In genomic region chr13:74202129-74202528, GRCh38 we compare ENCODE assay signal across 15 cellular contexts.
A peak's percentile ranks its signal among the peaks of the same experiment; 100 is the strongest.
DNase-seq lines count a peak whose midpoint lies in the region; ATAC-seq and TF ChIP-seq lines count a peak whose summit lies in the region.
"Had no signal": no experiment of that assay in that cellular context is flagged by ENCODE, and none has a peak within 500 bp of the region (broad histone marks: within the 10 kb centered on the region; RNA-seq: fewer than 3 reads in every experiment).

No MANE protein-coding gene starts in this region.

- peak overlapping the region; percentile 81 for H3K18ac ChIP-seq in IMR-90 (ENCODE audit: low read depth, low read length)

- H3K4me3 Mint-ChIP-seq in CD8-positive, alpha-beta memory T cell = peak overlapping the region in 1 of 7 donors; percentile 16
- H3K4me3 Mint-ChIP-seq: CD4-positive, CD25-positive, alpha-beta regulatory T cell; H9 had no signal

- no peak overlapping the region for H2AFZ ChIP-seq in IMR-90 (replicated peaks; ENCODE audit: low read length, poor library complexity)

- no peaks in the 10 kb centered on the region for H3K9me3 Mint-ChIP-seq in CD8-positive, alpha-beta memory T cell

- H3K9me1 ChIP-seq in IMR-90 (ENCODE audit: insufficient read depth, low read length) = peaks cover 3% of the 10 kb centered on the region; the same call in 1 of the 2 replicates

- CTCF ChIA-PET in IMR-90 (lab: Yijun Ruan, JAX) = no interaction called here
- CTCF ChIA-PET in CD8-positive, alpha-beta memory T cell (lab: Charles Lee) = interaction anchor here (1.3 kb wide), 1 partner anchor 63 kb away, joined by 3 read pairs; no protein-coding TSS in a partner anchor

- DNase-seq in Right ventricle myocardium superior (no peak), heart left ventricle (no peak), IMR-90 (no peak), astrocyte of the cerebellum (ENCODE audit: low read depth) (no peak), fibroblast of the aortic adventitia (ENCODE audit: low read depth) (peak; percentile 74), SHP77 treated with DMSO at 0.1 percent for 48 hours (lab: John Stamatoyannopoulos, UW) (no peak), upper lobe of right lung (no peak)
- no peak for DNase-seq in CD8-positive, alpha-beta memory T cell
- DNase-seq: ACHN; CD4-positive, CD25-positive, alpha-beta regulatory T cell; DMS79; EL; GOT3; H9 had no signal

- POLR2A ChIA-PET in IMR-90 (lab: Charles Lee; ENCODE audit: unreplicated experiment) = no interaction called here
- POLR2A ChIA-PET in CD8-positive, alpha-beta memory T cell (lab: Charles Lee) = no interaction called here

- H3K4me1 ChIP-seq in heart left ventricle = peaks cover 0 to 7% (median 0%) of the 10 kb centered on the region in 12 donors
- H3K4me1 ChIP-seq in IMR-90 (ENCODE audit: control insufficient read depth, insufficient read depth, low read length) = peaks cover 20% of the 10 kb centered on the region
- H3K4me1 ChIP-seq in CD8-positive, alpha-beta memory T cell (ENCODE audit: insufficient read depth, low read length) = no peaks in the 10 kb centered on the region
- no peaks in the 10 kb centered on the region for H3K4me1 ChIP-seq in upper lobe of right lung
- H3K4me1 ChIP-seq: BLaER1 treated with 17β-estradiol and CSF1 and Interleukin-3, amounts not matched to agents 10 nM and 100 nM had no signal

- in situ Hi-C loops in IMR-90 (cut with MboI; ENCODE audit: low sequenced_read_pairs) (no loop called here), astrocyte of the cerebellum (cut with HindIII; ENCODE audit: low sequenced_read_pairs) (no loop called here)

- H3K36me3 ChIP-seq in heart left ventricle (no peaks in the 10 kb centered on the region), IMR-90 (ENCODE audit: control insufficient read depth, insufficient read depth, low read length) (no peaks in the 10 kb centered on the region), upper lobe of right lung (no peaks in the 10 kb centered on the region)
- no peaks in the 10 kb centered on the region for H3K36me3 ChIP-seq in CD8-positive, alpha-beta memory T cell (ENCODE audit: insufficient read depth, low read length)
- H3K36me3 ChIP-seq: BLaER1 treated with 17β-estradiol and CSF1 and Interleukin-3, amounts not matched to agents 10 nM and 100 nM had no signal

- H2AK5ac ChIP-seq in IMR-90 (ENCODE audit: low read depth, low read length) = 0 out of 2 replicates have a peak overlapping the region, but pooled peaks have one; percentile 12

- no peaks in the 10 kb centered on the region for H3K27me3 ChIP-seq in heart left ventricle
- H3K27me3 ChIP-seq in IMR-90 (ENCODE audit: control insufficient read depth, insufficient read depth, low read length) = no peaks in the 10 kb centered on the region
- no peaks in the 10 kb centered on the region for H3K27me3 ChIP-seq in CD8-positive, alpha-beta memory T cell (ENCODE audit: insufficient read depth, low read length, poor library complexity, severe bottlenecking)
- H3K27me3 ChIP-seq in upper lobe of right lung = no peaks in the 10 kb centered on the region
- H3K27me3 ChIP-seq: BLaER1 treated with 17β-estradiol and CSF1 and Interleukin-3, amounts not matched to agents 10 nM and 100 nM had no signal

- intact Hi-C loops in Right ventricle myocardium superior (cut with DNase I) = no loop called here
- intact Hi-C loops in heart left ventricle (cut with DNase I) = no loop called here
- intact Hi-C loops in IMR-90 (cut with micrococcal nuclease) = loop anchor here (5.0 to 10.0 kb wide), 3 partner anchors 55 to 1013 kb away; no protein-coding TSS in a partner anchor
- intact Hi-C loops in upper lobe of right lung (cut with DNase I) = no loop called here

- H2BK5ac ChIP-seq in IMR-90 (ENCODE audit: low read depth, low read length, poor library complexity, severe bottlenecking) = no peak overlapping the region

- no peak overlapping the region for H3K4me3 ChIP-seq in heart left ventricle
- H3K4me3 ChIP-seq in IMR-90 (ENCODE audit: insufficient read depth, low read depth, low read length) = no peak overlapping the region
- H3K4me3 ChIP-seq in astrocyte of the cerebellum (ENCODE audit: low read depth, low read length) = no peak overlapping the region
- H3K4me3 ChIP-seq in fibroblast of the aortic adventitia (ENCODE audit: low read depth, low read length) = no peak overlapping the region
- no peak overlapping the region for H3K4me3 ChIP-seq in CD8-positive, alpha-beta memory T cell (ENCODE audit: low read length)
- H3K4me3 ChIP-seq in upper lobe of right lung = no peak overlapping the region
- H3K4me3 ChIP-seq: BLaER1 treated with 17β-estradiol and CSF1 and Interleukin-3, amounts not matched to agents 10 nM and 100 nM had no signal

- no peak overlapping the region for H4K8ac ChIP-seq in IMR-90 (ENCODE audit: low read depth in 2 of 2, low read length in 2 of 2)

- no peak overlapping the region for H2AK9ac ChIP-seq in IMR-90 (replicated peaks; ENCODE audit: low read depth, low read length, poor library complexity)

- H3K27me3 Mint-ChIP-seq in CD8-positive, alpha-beta memory T cell = no peaks in the 10 kb centered on the region

- H3K56ac ChIP-seq in IMR-90 (ENCODE audit: extremely low read depth, insufficient read depth, low read length) = no peak overlapping the region

- peaks cover 3 to 13% (median 8%) of the 10 kb centered on the region in 3 donors for H3K4me1 Mint-ChIP-seq in CD8-positive, alpha-beta memory T cell

- no peaks in the 10 kb centered on the region for H3K9me3 ChIP-seq in heart left ventricle
- H3K9me3 ChIP-seq in IMR-90 (ENCODE audit: control insufficient read depth, insufficient read depth, low read length) = no peaks in the 10 kb centered on the region
- H3K9me3 ChIP-seq in CD8-positive, alpha-beta memory T cell (ENCODE audit: low read length) = no peaks in the 10 kb centered on the region
- no peaks in the 10 kb centered on the region for H3K9me3 ChIP-seq in upper lobe of right lung
- H3K9me3 ChIP-seq: BLaER1 treated with 17β-estradiol and CSF1 and Interleukin-3, amounts not matched to agents 10 nM and 100 nM had no signal

- TF ChIP-seq POLR2A in heart left ventricle (IDR thresholded peaks at IDR 0.05) = no peak
- no peak for TF ChIP-seq POLR2A in IMR-90 (IDR thresholded peaks at IDR 0.05; ENCODE audit: low read depth, low read length)

- ATAC-seq in Right ventricle myocardium superior (ENCODE audit: poor library complexity) (peak; percentile 53), heart left ventricle (no peak), IMR-90 (ENCODE audit: low read depth) (no peak), upper lobe of right lung (no peak)

- no peaks in the 10 kb centered on the region for H4K20me1 ChIP-seq in IMR-90 (ENCODE audit: insufficient read depth, low read length)
- H4K20me1 ChIP-seq: BLaER1 treated with 17β-estradiol and CSF1 and Interleukin-3, amounts not matched to agents 10 nM and 100 nM had no signal

- no peak overlapping the region for H3K9ac ChIP-seq in IMR-90 (ENCODE audit: low read depth, low read length)
- H3K9ac ChIP-seq: BLaER1 treated with 17β-estradiol and CSF1 and Interleukin-3, amounts not matched to agents 10 nM and 100 nM had no signal

- peak overlapping the region in 1 of 8 donors; percentile 55 for H3K27ac Mint-ChIP-seq in CD8-positive, alpha-beta memory T cell
- H3K27ac Mint-ChIP-seq: CD4-positive, CD25-positive, alpha-beta regulatory T cell; H9 had no signal

- no peak overlapping the region for H3K4ac ChIP-seq in IMR-90 (ENCODE audit: low read depth, low read length)

- dilution Hi-C loops in IMR-90 (cut with HindIII; ENCODE audit: low sequenced_read_pairs, unreplicated experiment) = no loop called here

- 0 out of 2 replicates have a peak overlapping the region, but pooled peaks have one; percentile 54 for H2BK120ac ChIP-seq in IMR-90 (ENCODE audit: low read depth, low read length)

- H3K23ac ChIP-seq in IMR-90 (ENCODE audit: low read depth, low read length) = no peak overlapping the region

- peak overlapping the region; percentile 18; the same call in 1 of the 2 replicates for H2BK20ac ChIP-seq in IMR-90 (ENCODE audit: low read depth, low read length)

- no peak overlapping the region for H3K14ac ChIP-seq in IMR-90 (replicated peaks; ENCODE audit: low read depth, low read length)

- H3K4me2 ChIP-seq in IMR-90 (ENCODE audit: low read depth, low read length) = no peak overlapping the region
- H3K4me2 ChIP-seq: BLaER1 treated with 17β-estradiol and CSF1 and Interleukin-3, amounts not matched to agents 10 nM and 100 nM had no signal

- no TSS peak for BruUV-seq in IMR-90 (replicated peaks; lab: Mats Ljungman, UMichigan)

- H4K5ac ChIP-seq in IMR-90 (ENCODE audit: low read depth, low read length) = peak overlapping the region; percentile 33; the same call in 1 of the 2 replicates

- H3K36me3 Mint-ChIP-seq in CD8-positive, alpha-beta memory T cell = peaks cover 0 to 9% (median 2%) of the 10 kb centered on the region in 3 donors

- no peak overlapping the region for H2BK15ac ChIP-seq in IMR-90 (ENCODE audit: low read depth, low read length)

- H3K79me1 ChIP-seq in IMR-90 (ENCODE audit: low read depth in 1 of 2, low read length in 2 of 2) = no peaks in the 10 kb centered on the region; a peak in 1 of 4 replicates

- no peak for TF ChIP-seq CTCF in heart left ventricle (IDR thresholded peaks at IDR 0.05)
- no peak for TF ChIP-seq CTCF in IMR-90 (conservative IDR thresholded peaks at IDR 0.05; ENCODE audit: low read depth, low read length)
- peak; percentile 4 for TF ChIP-seq CTCF in astrocyte of the cerebellum (IDR thresholded peaks at IDR 0.05; ENCODE audit: low read depth, low read length, missing control alignments)
- TF ChIP-seq CTCF in fibroblast of the aortic adventitia (IDR thresholded peaks at IDR 0.05; ENCODE audit: insufficient read depth, low read length) = no peak
- TF ChIP-seq CTCF in upper lobe of right lung (IDR thresholded peaks at IDR 0.05) = no peak

- no peak for TF ChIP-seq RAD21 in IMR-90 (IDR thresholded peaks at IDR 0.05; ENCODE audit: low read length)

- 0 out of 2 replicates have a peak overlapping the region, but pooled peaks have one; percentile 10 for H4K91ac ChIP-seq in IMR-90 (ENCODE audit: insufficient read depth, low read depth, low read length)

- H3K27ac ChIP-seq in heart left ventricle (no peak overlapping the region), IMR-90 (ENCODE audit: insufficient read depth, low read length) (no peak overlapping the region), upper lobe of right lung (no peak overlapping the region)
- H3K27ac ChIP-seq in CD8-positive, alpha-beta memory T cell (ENCODE audit: low read depth, low read length) = no peak overlapping the region
- H3K27ac ChIP-seq: BLaER1 treated with 17β-estradiol and CSF1 and Interleukin-3, amounts not matched to agents 10 nM and 100 nM had no signal

TF ChIP-seq in IMR-90, 13 proteins besides CTCF, POLR2A, EP300 and RAD21 (continues in another document):
- TF ChIP-seq ELK1 (IDR thresholded peaks at IDR 0.05; ENCODE audit: borderline replicate concordance, low read depth, low read length) (no peak), NFE2L2 (IDR thresholded peaks at IDR 0.05; ENCODE audit: low read depth, low read length) (no peak)
